In genomic region chr6:26354162-26354561, GRCh38 we compare ENCODE assay signal across 2 cellular contexts.
TF ChIP-seq lines count a peak whose summit lies in the region.

No MANE protein-coding gene starts in this region.

TF ChIP-seq in IMR-90, 13 proteins besides CTCF, POLR2A, EP300 and RAD21:
- TF ChIP-seq NFE2L2 (IDR thresholded peaks at IDR 0.05; ENCODE audit: low read depth, low read length) (no peak), MAZ (IDR thresholded peaks at IDR 0.05; ENCODE audit: borderline replicate concordance, low read depth, low read length) (no peak), MXI1 (IDR thresholded peaks at IDR 0.05; ENCODE audit: borderline replicate concordance, low read depth, low read length) (no peak), CEBPB (IDR thresholded peaks at IDR 0.05; ENCODE audit: low read depth, low read length) (no peak), RCOR1 (IDR thresholded peaks at IDR 0.05; ENCODE audit: insufficient replicate concordance, low read length) (no peak), USF2 (IDR thresholded peaks at IDR 0.05; ENCODE audit: low read depth, low read length) (no peak), SMC3 (IDR thresholded peaks at IDR 0.05; ENCODE audit: low read depth, low read length) (no peak), ELK1 (IDR thresholded peaks at IDR 0.05; ENCODE audit: borderline replicate concordance, low read depth, low read length) (no peak), FOS (IDR thresholded peaks at IDR 0.05; ENCODE audit: low read depth, low read length) (no peak), CHD1 (IDR thresholded peaks at IDR 0.05; ENCODE audit: low read depth, low read length) (no peak), BHLHE40 (IDR thresholded peaks at IDR 0.05; ENCODE audit: low read depth, low read length) (no peak), MAFK (IDR thresholded peaks at IDR 0.05; ENCODE audit: low read depth, low read length) (no peak)

TF ChIP-seq in K562, 482 proteins besides CTCF, POLR2A, EP300 and RAD21:
- no peak for TF ChIP-seq ZNF586 (CRISPR knock-in tag; conservative IDR thresholded peaks at IDR 0.05)
- no peak for TF ChIP-seq ESRRB (CRISPR knock-in tag; IDR thresholded peaks at IDR 0.05; ENCODE audit: borderline replicate concordance)
- TF ChIP-seq MAFF (IDR thresholded peaks at IDR 0.05; ENCODE audit: low read length), result no peak
- TF ChIP-seq KDM1A (IDR thresholded peaks at IDR 0.05), result peak in 1 of 2 experiments; percentile 53; a peak in 1 of 4 replicates
- TF ChIP-seq PKNOX1 (IDR thresholded peaks at IDR 0.05), result peak; percentile 86; the same call in 1 of the 2 replicates
TF ChIP-seq in K562: peak in this region for 2.
